Comparison of ENCODE assay signal across 18 cellular contexts in genomic region chr12:46657416-46658411, GRCh38.
A peak's percentile ranks its signal among the peaks of the same experiment; 100 is the strongest.
DNase-seq lines count a peak whose midpoint lies in the region; ATAC-seq, FAIRE-seq and TF ChIP-seq lines count a peak whose summit lies in the region.
"Had no signal": no experiment of that assay in that cellular context is flagged by ENCODE, and none has a peak within 500 bp of the region (broad histone marks: within the 10 kb centered on the region; RNA-seq: fewer than 3 reads in every experiment).

No MANE protein-coding gene starts in this region.

- TF ChIP-seq POLR2A in K562 (conservative IDR thresholded peaks at IDR 0.05) (no peak), gastroesophageal sphincter (IDR thresholded peaks at IDR 0.05) (no peak), sigmoid colon (IDR thresholded peaks at IDR 0.05) (no peak), ovary (IDR thresholded peaks at IDR 0.05) (no peak)

- POLR2A ChIA-PET in K562 (lab: Yijun Ruan, JAX): interaction anchor here (0.5 to 1.5 kb wide), 4 partner anchors 10 to 285 kb away, joined by 3 read pairs; no protein-coding TSS in a partner anchor

- peak overlapping the region; percentile 20; the same call in 1 of the 2 replicates for H3K4me2 ChIP-seq in K562 (ENCODE audit: insufficient read depth, low read length)
- H3K4me2 ChIP-seq: BLaER1 had no signal

- H3K36me3 ChIP-seq in K562 (ENCODE audit: control insufficient read depth, insufficient read depth, low read length): no peaks in the 10 kb centered on the region
- H3K36me3 ChIP-seq in gastroesophageal sphincter: no peaks in the 10 kb centered on the region
- H3K36me3 ChIP-seq in sigmoid colon: no peaks in the 10 kb centered on the region
- no peaks in the 10 kb centered on the region for H3K36me3 ChIP-seq in ovary
- H3K36me3 ChIP-seq: BLaER1, breast epithelium had no signal

- 0 out of 4 replicates have a peak overlapping the region, but pooled peaks of 1 of the 2 experiments have one; percentile 7 for H3K9ac ChIP-seq in K562 (ENCODE audit: insufficient read depth in 1 of 2, low read depth in 2 of 2, low read length in 2 of 2)
- H3K9ac ChIP-seq: BLaER1 had no signal

- BruUV-seq in K562 (replicated peaks; lab: Mats Ljungman, UMichigan): no TSS peak

- H3K4me1 ChIP-seq in K562 (replicated peaks in 1 of 2; ENCODE audit: control insufficient read depth in 2 of 2, insufficient read depth in 2 of 2, low read length in 2 of 2) (peaks cover 0 to 13% of the 10 kb centered on the region in 2 experiments; a peak in 3 of 5 replicates), gastroesophageal sphincter (peaks cover 13 to 43% (median 20%) of the 10 kb centered on the region in 3 donors), sigmoid colon (peaks cover 0 to 39% (median 34%) of the 10 kb centered on the region in 4 donors), ovary (ENCODE audit: insufficient read depth) (peaks cover 6% of the 10 kb centered on the region)
- H3K4me1 ChIP-seq: BLaER1 had no signal

- H3K27ac ChIP-seq in K562 (ENCODE audit: extremely low read depth, low read depth, low read length): peak overlapping the region; percentile 51; the same call in 2 of the 3 replicates
- peak overlapping the region in 3 of 4 donors; percentile 74 to 86 (median 80) for H3K27ac ChIP-seq in gastroesophageal sphincter
- peak overlapping the region; percentile 68 to 81 (median 74) for H3K27ac ChIP-seq in sigmoid colon
- no peak overlapping the region for H3K27ac ChIP-seq in ovary
- H3K27ac ChIP-seq: BLaER1, epithelial cell of prostate had no signal

- no peak overlapping the region for H3K4me3 ChIP-seq in K562
- H3K4me3 ChIP-seq in gastroesophageal sphincter: no peak overlapping the region
- no peak overlapping the region for H3K4me3 ChIP-seq in sigmoid colon
- no peak overlapping the region for H3K4me3 ChIP-seq in ovary
- H3K4me3 ChIP-seq: BLaER1, breast epithelium had no signal

- in situ Hi-C loops in K562 (cut with MboI): no loop called here

- no peaks in the 10 kb centered on the region for H3K79me2 ChIP-seq in K562 (ENCODE audit: control insufficient read depth, insufficient read depth, low read length)

- ATAC-seq in K562 (peak; percentile 59), gastroesophageal sphincter (no peak)
- ATAC-seq: stimulated activated memory B cell treated with anti-CD40 and anti-IgM and Interleukin-4, amounts not matched to agents 10 μg/mL and 1 μg/mL and 100 μg/mL, for 72 hours had no signal

- H3K9me3 ChIP-seq in K562 (replicated peaks; ENCODE audit: control insufficient read depth, insufficient read depth, low read depth, low read length): no peaks in the 10 kb centered on the region
- no peaks in the 10 kb centered on the region for H3K9me3 ChIP-seq in gastroesophageal sphincter
- H3K9me3 ChIP-seq in sigmoid colon: no peaks in the 10 kb centered on the region
- no peaks in the 10 kb centered on the region for H3K9me3 ChIP-seq in ovary
- H3K9me3 ChIP-seq: BLaER1, breast epithelium had no signal

- no peaks in the 10 kb centered on the region for H4K20me1 ChIP-seq in K562 (replicated peaks; ENCODE audit: control insufficient read depth, insufficient read depth, low read length)
- H4K20me1 ChIP-seq: BLaER1 had no signal

- no peaks in the 10 kb centered on the region for H3K9me1 ChIP-seq in K562 (ENCODE audit: control insufficient read depth, insufficient read depth, low read length)

- DNase-seq in HCEC 1CT (peak; percentile 40), K562 (ENCODE audit: extremely low read depth in 1 of 4, low spot score in 3 of 4) (peak in 2 of 4 experiments; percentile 12 to 42), sigmoid colon (no peak), ovary (no peak), foreskin melanocyte (no peak), NCI-H2227 treated with DMSO at 0.1 percent for 48 hours (lab: John Stamatoyannopoulos, UW) (no peak)
- DNase-seq in activated CD4-positive, CD25-positive, alpha-beta regulatory T cell (lab: John Stamatoyannopoulos, UW): no peak
- DNase-seq: activated CD4-positive, alpha-beta memory T cell treated with anti-CD3 and anti-CD28 coated beads for 36 hours; activated effector memory CD4-positive, alpha-beta T cell treated with Interleukin-2 at 50 U/mL for 16 hours; NCI-H1694; NCI-H526 treated with DMSO at 0.1 percent for 48 hours; stimulated activated CD4-positive, alpha-beta T cell treated with anti-CD3 and anti-CD28 coated beads, Interleukin-4, amount 100 ng/mL, for 24 hours; T-helper 9 cell had no signal

- TF ChIP-seq CTCF in K562 (IDR thresholded peaks at IDR 0.05 in 2 of 3, conservative IDR thresholded peaks at IDR 0.05 in 1 of 3; ENCODE audit: insufficient read depth in 2 of 3, low read depth in 1 of 3, low read length in 3 of 3): no peak
- TF ChIP-seq CTCF in gastroesophageal sphincter (IDR thresholded peaks at IDR 0.05): no peak
- no peak for TF ChIP-seq CTCF in sigmoid colon (IDR thresholded peaks at IDR 0.05)
- TF ChIP-seq CTCF in ovary (IDR thresholded peaks at IDR 0.05): no peak

- intact Hi-C loops in K562 (cut with micrococcal nuclease): no loop called here
- intact Hi-C loops in sigmoid colon (cut with DNase I): loop anchor here (10.0 kb wide), 1 partner anchor 183 kb away; no protein-coding TSS in a partner anchor
- intact Hi-C loops in ovary (cut with DNase I): loop anchor here in 2 of 4 donors (5.0 to 10.0 kb wide), 2 partner anchors 273 to 305 kb away; no protein-coding TSS in a partner anchor

- FAIRE-seq in K562 (lab: Jason Lieb, UNC): peak; percentile 26

- no peak for TF ChIP-seq RAD21 in K562 (CRISPR knock-in tag; conservative IDR thresholded peaks at IDR 0.05 in 1 of 2, IDR thresholded peaks at IDR 0.05 in 1 of 2)

- H3K27me3 ChIP-seq in K562 (ENCODE audit: control insufficient read depth in 2 of 2, insufficient read depth in 2 of 2, low read length in 2 of 2) (no peaks in the 10 kb centered on the region), gastroesophageal sphincter (no peaks in the 10 kb centered on the region), sigmoid colon (no peaks in the 10 kb centered on the region), ovary (no peaks in the 10 kb centered on the region)
- H3K27me3 ChIP-seq: BLaER1, breast epithelium had no signal

- WGBS in K562 (ENCODE audit: insufficient coverage, low coverage, missing lambda C conversion rate): 2% methylated on average over 4 of the region's 4 CpGs
- 47 to 64% methylated on average over 4 of the region's 4 CpGs for WGBS in gastroesophageal sphincter (ENCODE audit: low coverage in 1 of 2), 2 donors
- WGBS in sigmoid colon, 2 donors: 81% methylated on average over 4 of the region's 4 CpGs
- WGBS in ovary, 3 donors: 58 to 74% (median 74%) methylated on average over 4 of the region's 4 CpGs

- H2AFZ ChIP-seq in K562 (ENCODE audit: low read depth, low read length): peak overlapping the region; percentile 83

- CTCF ChIA-PET in K562 (lab: Yijun Ruan, JAX; ENCODE audit: low intra/inter-chr PET ratio): interaction anchor here (0.7 kb wide), 1 partner anchor 298 kb away, joined by 3 read pairs; no protein-coding TSS in a partner anchor

- TF ChIP-seq EP300 in K562 (IDR thresholded peaks at IDR 0.05; ENCODE audit: low read length): no peak
- no peak for TF ChIP-seq EP300 in gastroesophageal sphincter (IDR thresholded peaks at IDR 0.05)
- TF ChIP-seq EP300 in sigmoid colon (IDR thresholded peaks at IDR 0.05): no peak
- no peak for TF ChIP-seq EP300 in ovary (IDR thresholded peaks at IDR 0.05)

TF ChIP-seq in K562, 482 proteins besides CTCF, POLR2A, EP300 and RAD21 (continues in another document):
- TF ChIP-seq ZBTB26 (CRISPR knock-in tag; IDR thresholded peaks at IDR 0.05) (no peak), MXI1 (IDR thresholded peaks at IDR 0.05; ENCODE audit: low read depth, low read length) (no peak), MYNN (IDR thresholded peaks at IDR 0.05) (no peak), MYNN (CRISPR knock-in tag; IDR thresholded peaks at IDR 0.05) (no peak), MBD1 (CRISPR knock-in tag; IDR thresholded peaks at IDR 0.05) (no peak), C11orf30 (IDR thresholded peaks at IDR 0.05; ENCODE audit: low read depth) (peak; percentile 42; the same call in 1 of the 2 replicates), TGIF2 (CRISPR knock-in tag; IDR thresholded peaks at IDR 0.05) (no peak), THRA (IDR thresholded peaks at IDR 0.05) (no peak), SMARCA5 (IDR thresholded peaks at IDR 0.05) (no peak), ZNF354B (CRISPR knock-in tag; IDR thresholded peaks at IDR 0.05) (no peak)

Comparison
In these comparisons a context has a peak if more than half of its experiments do, and no peak if none do; other contexts are left out.
1. H3K27ac ChIP-seq: peak in K562 (single experiment), gastroesophageal sphincter (3 of 4) and sigmoid colon (4 of 4); none in ovary (0 of 2).